In the genomic region with DNA sequence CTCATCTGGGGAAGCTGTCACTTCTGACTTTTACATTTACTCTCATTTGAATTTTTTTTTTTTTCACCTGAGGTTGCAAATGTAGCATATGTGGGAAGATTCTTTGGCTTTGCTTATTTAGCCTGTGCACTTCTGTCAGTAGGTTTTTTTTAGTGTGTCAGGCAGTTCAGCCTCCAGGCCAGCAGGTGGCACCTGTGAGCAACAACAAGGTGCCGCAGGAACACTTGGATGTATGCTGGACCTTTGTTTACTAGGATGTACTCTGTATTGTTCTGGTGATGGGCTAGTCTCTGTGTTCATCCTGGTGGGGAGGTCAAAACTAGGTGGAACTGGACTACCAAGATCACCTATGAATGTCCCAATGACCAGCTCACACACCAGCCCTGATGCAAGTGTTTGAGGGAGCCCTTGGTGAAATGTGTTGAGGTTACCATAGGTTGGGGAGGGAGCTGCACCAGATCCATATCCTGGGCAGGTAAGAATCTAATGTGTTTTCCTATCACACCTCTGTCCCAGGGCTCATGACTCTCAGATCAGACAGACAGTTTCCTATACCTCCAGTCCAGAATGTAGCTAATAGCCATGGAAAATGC, we compare ENCODE assay signal across 9 cellular contexts.
DNase-seq lines count a peak whose midpoint lies in the region; ATAC-seq lines count a peak whose summit lies in the region.
"Had no signal": no experiment of that assay in that cellular context is flagged by ENCODE, and none has a peak within 500 bp of the region (broad histone marks: within the 10 kb centered on the region; RNA-seq: fewer than 3 reads in every experiment).

No MANE protein-coding gene starts in this region.

- no peaks in the 10 kb centered on the region for H3K27me3 Mint-ChIP-seq in activated CD4-positive, alpha-beta T cell treated with anti-CD3 and anti-CD28 coated beads for 36 hours
- H3K27me3 Mint-ChIP-seq: activated naive CD4-positive, alpha-beta T cell treated with anti-CD3 and anti-CD28 coated beads, Interleukin-2, amount 50 U/mL, for 24 hours had no signal

- H3K4me1 Mint-ChIP-seq in activated CD4-positive, alpha-beta T cell treated with anti-CD3 and anti-CD28 coated beads for 36 hours: no peaks in the 10 kb centered on the region
- H3K4me1 Mint-ChIP-seq: activated naive CD4-positive, alpha-beta T cell treated with anti-CD3 and anti-CD28 coated beads, Interleukin-2, amount 50 U/mL, for 24 hours had no signal

- no peak for ATAC-seq in activated CD4-positive, alpha-beta T cell treated with anti-CD3 and anti-CD28 coated beads for 36 hours
- ATAC-seq in HG02759 (IDR thresholded peaks at IDR 0.05; ENCODE audit: unreplicated experiment): peak; percentile 77
- ATAC-seq in esophagus mucosa: no peak
- no peak for ATAC-seq in GM21529 (IDR thresholded peaks at IDR 0.05; ENCODE audit: unreplicated experiment)

- H3K4me3 Mint-ChIP-seq in activated CD4-positive, alpha-beta T cell treated with anti-CD3 and anti-CD28 coated beads for 36 hours: no peak overlapping the region
- H3K4me3 Mint-ChIP-seq: activated naive CD4-positive, alpha-beta T cell treated with anti-CD3 and anti-CD28 coated beads, Interleukin-2, amount 50 U/mL, for 24 hours had no signal

- H3K9me3 Mint-ChIP-seq in activated CD4-positive, alpha-beta T cell treated with anti-CD3 and anti-CD28 coated beads for 36 hours (ENCODE audit: low read depth): peaks cover 17% of the 10 kb centered on the region

- intact Hi-C loops in activated CD4-positive, alpha-beta T cell treated with anti-CD3 and anti-CD28 coated beads for 36 hours (cut with DNase I, micrococcal nuclease): loop anchor here in 1 of 2 experiments (5.0 kb wide), 1 partner anchor 513 kb away; no protein-coding TSS in a partner anchor

- no peaks in the 10 kb centered on the region for H3K36me3 Mint-ChIP-seq in activated CD4-positive, alpha-beta T cell treated with anti-CD3 and anti-CD28 coated beads for 36 hours (ENCODE audit: low read depth)
- H3K36me3 Mint-ChIP-seq: activated naive CD4-positive, alpha-beta T cell treated with anti-CD3 and anti-CD28 coated beads, Interleukin-2, amount 50 U/mL, for 24 hours had no signal

- CTCF ChIA-PET in activated CD4-positive, alpha-beta T cell treated with anti-CD3 and anti-CD28 coated beads for 36 hours (lab: Charles Lee): interaction anchor here (0.6 to 1.4 kb wide), 6 partner anchors 8 to 1613 kb away, joined by 3 to 4 read pairs (median 3); no protein-coding TSS in a partner anchor

- POLR2A ChIA-PET in activated CD4-positive, alpha-beta T cell treated with anti-CD3 and anti-CD28 coated beads for 36 hours (lab: Charles Lee): no interaction called here

- no peak overlapping the region for H3K27ac Mint-ChIP-seq in activated CD4-positive, alpha-beta T cell treated with anti-CD3 and anti-CD28 coated beads for 36 hours
- H3K27ac Mint-ChIP-seq: activated naive CD4-positive, alpha-beta T cell treated with anti-CD3 and anti-CD28 coated beads, Interleukin-2, amount 50 U/mL, for 24 hours had no signal

- peak; percentile 58 for DNase-seq in activated CD4-positive, alpha-beta T cell treated with anti-CD3 and anti-CD28 coated beads for 36 hours
- DNase-seq in activated CD4-positive, alpha-beta T cell treated with anti-CD3 and anti-CD28 coated beads, Interleukin-2, amount 50 U/mL, for 4 hours: no peak
- DNase-seq in SKM-1 (lab: John Stamatoyannopoulos, UW; ENCODE audit: unreplicated experiment): peak; percentile 8
- peak; percentile 47 for DNase-seq in iPS-NIHi7 (ENCODE audit: extremely low spot score)
- DNase-seq in NCI-H146 treated with DMSO at 0.1 percent for 48 hours (lab: John Stamatoyannopoulos, UW; ENCODE audit: unreplicated experiment): no peak

Comparison
In these comparisons a context has a peak if more than half of its experiments do, and no peak if none do; other contexts are left out.
1. DNase-seq: peak in activated CD4-positive, alpha-beta T cell treated with anti-CD3 and anti-CD28 coated beads for 36 hours (single experiment), SKM-1 (single experiment) and iPS-NIHi7 (single experiment); none in activated CD4-positive, alpha-beta T cell treated with anti-CD3 and anti-CD28 coated beads, Interleukin-2, amount 50 U/mL, for 4 hours (0 of 2) and NCI-H146 treated with DMSO at 0.1 percent for 48 hours (single experiment).